Comparison of ENCODE assay signal across 11 cellular contexts in genomic region chr4:8394806-8395205, GRCh38. TPM values are rescaled to one million over a fixed set of nuclear protein-coding genes. Genes with fewer than 3 reads are reported as not detected.
DNase-seq lines count a peak whose midpoint lies in the region; ATAC-seq and TF ChIP-seq lines count a peak whose summit lies in the region.
"Had no signal": no experiment of that assay in that cellular context is flagged by ENCODE, and none has a peak within 500 bp of the region (broad histone marks: within the 10 kb centered on the region; RNA-seq: fewer than 3 reads in every experiment).

No MANE protein-coding gene starts in this region.

- no peaks in the 10 kb centered on the region for H3F3A ChIP-seq in GM23338 (replicated peaks; ENCODE audit: low read depth)

- H3K9me3 ChIP-seq in transverse colon, result no peaks in the 10 kb centered on the region
- H3K9me3 ChIP-seq: left lung had no signal

- intact Hi-C loops in transverse colon (cut with DNase I; ENCODE audit: low total_unique reads), result loop anchor here (5.0 kb wide), 1 partner anchor 123 kb away; no protein-coding TSS in a partner anchor

- H3K4me1 ChIP-seq in transverse colon, result peaks cover 9 to 32% (median 16%) of the 10 kb centered on the region in 4 donors
- peaks cover 9% of the 10 kb centered on the region for H3K4me1 ChIP-seq in GM23338 (ENCODE audit: insufficient read depth)

- H3K27me3 ChIP-seq in transverse colon (no peaks in the 10 kb centered on the region), GM23338 (ENCODE audit: insufficient read depth) (no peaks in the 10 kb centered on the region)
- H3K27me3 ChIP-seq: left lung had no signal

- H3K4me3 Mint-ChIP-seq in glutamatergic neuron (ENCODE audit: unreplicated experiment), result no peak overlapping the region
- no peak overlapping the region for H3K4me3 Mint-ChIP-seq in GM23338
- no peak overlapping the region for H3K4me3 Mint-ChIP-seq in natural killer cell treated with Interleukin-12 subunit alpha and Interleukin-12 subunit beta and Interleukin-15 and Interleukin-18, amount 100 ng/mL, for 72 hours
- H3K4me3 Mint-ChIP-seq: activated T-helper 1 cell treated with anti-CD3 and anti-CD28 coated beads, Interleukin-12 subunit alpha, Interleukin-12 subunit beta, Interleukin-2, Interleukin-4 antibody, amounts not matched to agents 30 ng/mL and 10 ng/mL and 1 ng/mL, durations not matched to agents 14 hours and 24 hours and 36 hours had no signal

- no peaks in the 10 kb centered on the region for H3K79me2 ChIP-seq in GM23338 (replicated peaks; ENCODE audit: insufficient read depth)

- H3K36me3 Mint-ChIP-seq in glutamatergic neuron (ENCODE audit: unreplicated experiment) (no peaks in the 10 kb centered on the region), GM23338 (ENCODE audit: low read depth) (peaks cover 7% of the 10 kb centered on the region; the same call in 2 of the 3 replicates)
- H3K36me3 Mint-ChIP-seq in natural killer cell treated with Interleukin-12 subunit alpha and Interleukin-12 subunit beta and Interleukin-15 and Interleukin-18, amount 100 ng/mL, for 72 hours, result peaks cover 8% of the 10 kb centered on the region

- H3K27ac Mint-ChIP-seq in glutamatergic neuron (ENCODE audit: unreplicated experiment), result peak overlapping the region; percentile 8
- H3K27ac Mint-ChIP-seq in GM23338, result no peak overlapping the region
- no peak overlapping the region for H3K27ac Mint-ChIP-seq in natural killer cell treated with Interleukin-12 subunit alpha and Interleukin-12 subunit beta and Interleukin-15 and Interleukin-18, amount 100 ng/mL, for 72 hours
- H3K27ac Mint-ChIP-seq: activated T-helper 1 cell treated with anti-CD3 and anti-CD28 coated beads, Interleukin-12 subunit alpha, Interleukin-12 subunit beta, Interleukin-2, Interleukin-4 antibody, amounts not matched to agents 30 ng/mL and 10 ng/mL and 1 ng/mL, durations not matched to agents 14 hours and 24 hours and 36 hours had no signal

- no peak for TF ChIP-seq POLR2A in transverse colon (IDR thresholded peaks at IDR 0.05)

- H3K9me3 Mint-ChIP-seq in glutamatergic neuron (ENCODE audit: unreplicated experiment) (peaks cover 2% of the 10 kb centered on the region), GM23338 (no peaks in the 10 kb centered on the region)
- no peaks in the 10 kb centered on the region for H3K9me3 Mint-ChIP-seq in natural killer cell treated with Interleukin-12 subunit alpha and Interleukin-12 subunit beta and Interleukin-15 and Interleukin-18, amount 100 ng/mL, for 72 hours
- H3K9me3 Mint-ChIP-seq: activated T-helper 1 cell treated with anti-CD3 and anti-CD28 coated beads, Interleukin-12 subunit alpha, Interleukin-12 subunit beta, Interleukin-2, Interleukin-4 antibody, amounts not matched to agents 30 ng/mL and 10 ng/mL and 1 ng/mL, durations not matched to agents 14 hours and 24 hours and 36 hours had no signal

- H3K4me2 ChIP-seq in GM23338, result no peak overlapping the region

- DNase-seq in glutamatergic neuron, result no peak
- DNase-seq in nucleus accumbens (lab: John Stamatoyannopoulos, UW), result peak in 38 of 56 donors; percentile 13 to 67 (median 46)
- no peak for DNase-seq in transverse colon
- no peak for DNase-seq in ureter (ENCODE audit: low spot score)
- DNase-seq in GM23338 (ENCODE audit: low spot score), result no peak
- DNase-seq in natural killer cell treated with Interleukin-12 subunit alpha and Interleukin-12 subunit beta and Interleukin-15 and Interleukin-18, amount 100 ng/mL, for 72 hours (ENCODE audit: low spot score), result no peak
- DNase-seq: NCI-H1105 treated with DMSO at 0.1 percent for 48 hours had no signal

- H2AFZ ChIP-seq in GM23338, result no peak overlapping the region

- peak overlapping the region; percentile 85 for H3K27ac ChIP-seq in angular gyrus (ENCODE audit: low read depth, low read length)
- peak overlapping the region; percentile 61 to 87 (median 78) for H3K27ac ChIP-seq in transverse colon
- no peak overlapping the region for H3K27ac ChIP-seq in GM23338 (ENCODE audit: low read depth)

- WGBS in transverse colon (ENCODE audit: low coverage in 1 of 2), 2 donors, result 91 to 100% methylated on average over 5 to 12 of the region's 12 CpGs

- ATAC-seq in GM23338, result no peak
- ATAC-seq in natural killer cell treated with Interleukin-12 subunit alpha and Interleukin-12 subunit beta and Interleukin-15 and Interleukin-18, amount 100 ng/mL, for 72 hours, result no peak
- ATAC-seq: Panc1 had no signal

- H3K4me3 ChIP-seq in transverse colon, result no peak overlapping the region
- no peak overlapping the region for H3K4me3 ChIP-seq in GM23338
- H3K4me3 ChIP-seq: left lung had no signal

- no peaks in the 10 kb centered on the region; the same call in 1 of the 2 replicates for H4K20me1 ChIP-seq in GM23338 (replicated peaks; ENCODE audit: insufficient read depth)

- H3K27me3 Mint-ChIP-seq in glutamatergic neuron (ENCODE audit: unreplicated experiment) (peaks cover 6% of the 10 kb centered on the region), GM23338 (ENCODE audit: insufficient read depth, low read depth, poor library complexity) (peaks cover 11% of the 10 kb centered on the region)
- H3K27me3 Mint-ChIP-seq in natural killer cell treated with Interleukin-12 subunit alpha and Interleukin-12 subunit beta and Interleukin-15 and Interleukin-18, amount 100 ng/mL, for 72 hours, result no peaks in the 10 kb centered on the region

- no peaks in the 10 kb centered on the region for H3K9me2 ChIP-seq in GM23338 (ENCODE audit: insufficient read depth)

- in situ Hi-C loops in transverse colon (cut with MboI; ENCODE audit: low pct_ligation_motif_present in 1 of 4, low pct_unique_long_range_greater_than_20kb in 1 of 4, low sequenced_read_pairs in 3 of 4), result no loop called here

- H3K36me3 ChIP-seq in transverse colon (peaks cover 0 to 7% (median 0%) of the 10 kb centered on the region in 4 donors), GM23338 (ENCODE audit: insufficient read depth) (no peaks in the 10 kb centered on the region)

- TF ChIP-seq CTCF in glutamatergic neuron (IDR thresholded peaks at IDR 0.05; ENCODE audit: partially characterized antibody, unreplicated experiment) (no peak), transverse colon (IDR thresholded peaks at IDR 0.05) (no peak), GM23338 (conservative IDR thresholded peaks at IDR 0.05; ENCODE audit: low read depth in 2 of 2) (no peak)

- H3K4me1 Mint-ChIP-seq in glutamatergic neuron (ENCODE audit: low read depth, unreplicated experiment) (peaks cover 13% of the 10 kb centered on the region), GM23338 (peaks cover 29% of the 10 kb centered on the region)
- peaks cover 0 to 8% of the 10 kb centered on the region in 2 donors for H3K4me1 Mint-ChIP-seq in natural killer cell treated with Interleukin-12 subunit alpha and Interleukin-12 subunit beta and Interleukin-15 and Interleukin-18, amount 100 ng/mL, for 72 hours (ENCODE audit: low read depth in 2 of 2)

- no peak for TF ChIP-seq EP300 in transverse colon (IDR thresholded peaks at IDR 0.05; ENCODE audit: low read depth)

TF ChIP-seq in GM23338, 12 proteins besides CTCF, POLR2A, EP300 and RAD21 (continues in another document):
- TF ChIP-seq EZH2 (IDR thresholded peaks at IDR 0.05; ENCODE audit: low read depth, unreplicated experiment) (no peak), ETS1 (IDR thresholded peaks at IDR 0.05) (no peak), REST (IDR thresholded peaks at IDR 0.05; ENCODE audit: unreplicated experiment) (no peak)

RNA-seq across cellular contexts. Expression of gene ACOX3, which starts 45.7 kb away (rescaled TPM):
- total RNA-seq in glutamatergic neuron (ENCODE audit: unreplicated experiment) (23.8 TPM), transverse colon (100 to 1,000 TPM in 1 of 4 donors, 10 to 100 TPM in 3; 18.7 to 104 (median 31.3) TPM), ureter (49.5 TPM)
- 14.9 and 17.2 TPM in 2 replicates for total RNA-seq in GM23338 (2014; rRNA removed; shearing (Covaris generic))
- 4.8 and 6.4 TPM in 2 replicates for polyA plus RNA-seq in GM23338 (2016; fragmentation: Nextera tagmentation; extraction: Ambion mirVana)
- 10 to 100 TPM; 19.9 to 22.2 TPM for total RNA-seq in natural killer cell treated with Interleukin-12 subunit alpha and Interleukin-12 subunit beta and Interleukin-15 and Interleukin-18, amount 100 ng/mL, for 72 hours

RNA-seq across cellular contexts. Expression of gene TRMT44, which starts 45.8 kb away (rescaled TPM):
- 23.3 TPM for total RNA-seq in glutamatergic neuron (ENCODE audit: unreplicated experiment)
- total RNA-seq in transverse colon, result 100 to 1,000 TPM in 1 of 4 donors, 10 to 100 TPM in 3; 19.1 to 190 (median 29.7) TPM
- 29.5 TPM for total RNA-seq in ureter
- 36.7 and 49.8 TPM in 2 replicates for total RNA-seq in GM23338 (2014; rRNA removed; shearing (Covaris generic))
- 10.3 TPM in 2 replicates for polyA plus RNA-seq in GM23338 (2016; fragmentation: Nextera tagmentation; extraction: Ambion mirVana)
- 10 to 100 TPM; 23.8 to 57.1 TPM for total RNA-seq in natural killer cell treated with Interleukin-12 subunit alpha and Interleukin-12 subunit beta and Interleukin-15 and Interleukin-18, amount 100 ng/mL, for 72 hours

Comparison
In these comparisons a context has a peak if more than half of its experiments do, and no peak if none do; other contexts are left out.
1. DNase-seq: peak in nucleus accumbens (38 of 56); none in glutamatergic neuron (single experiment), transverse colon (single experiment), ureter (single experiment), GM23338 (single experiment) and natural killer cell treated with Interleukin-12 subunit alpha and Interleukin-12 subunit beta and Interleukin-15 and Interleukin-18, amount 100 ng/mL, for 72 hours (single experiment).